8 cellular contexts compared by ENCODE assay signal in genomic region chr22:38353142-38353629, GRCh38. TPM values are rescaled to one million over a fixed set of nuclear protein-coding genes. Genes with fewer than 3 reads are reported as not detected.
DNase-seq lines count a peak whose midpoint lies in the region; ATAC-seq and TF ChIP-seq lines count a peak whose summit lies in the region.

No MANE protein-coding gene starts in this region.

- intact Hi-C loops in right lobe of liver (cut with DNase I) = no loop called here

- peak; percentile 97 to 100 (median 99) for TF ChIP-seq CTCF in right lobe of liver (IDR thresholded peaks at IDR 0.05)

- H3K9me3 Mint-ChIP-seq in central memory CD8-positive, alpha-beta T cell = no peaks in the 10 kb centered on the region

- H3K36me3 Mint-ChIP-seq in central memory CD8-positive, alpha-beta T cell (ENCODE audit: insufficient read depth) = peaks cover 5% of the 10 kb centered on the region

- WGBS in right lobe of liver (ENCODE audit: insufficient coverage, low coverage, low lambda C conversion rate, missing lambda C conversion rate) = 8% methylated on average over 2 of the region's 33 CpGs

- DNase-seq in NCI-H1105 treated with DMSO at 0.1 percent for 48 hours (lab: John Stamatoyannopoulos, UW) (peak; percentile 26), NCI-H1105 (lab: John Stamatoyannopoulos, UW) (no peak), LoVo (ENCODE audit: low spot score) (peak; percentile 63), right lobe of liver (peak; percentile 73 to 74 (median 74))
- peak; percentile 50 to 59 for DNase-seq in activated CD4-positive, alpha-beta T cell treated with anti-CD3 and anti-CD28 coated beads for 24 hours (ENCODE audit: low read depth in 2 of 2)
- DNase-seq in central memory CD8-positive, alpha-beta T cell (ENCODE audit: low spot score in 2 of 2) = peak; percentile 44 to 61
- peak; percentile 43 to 57 (median 52) for DNase-seq in stimulated activated CD4-positive, alpha-beta T cell treated with anti-CD3 and anti-CD28 coated beads, TNF-alpha, amount 100 ng/mL, for 4 hours (ENCODE audit: low read depth in 3 of 3)

- H3K4me3 Mint-ChIP-seq in central memory CD8-positive, alpha-beta T cell = no peak overlapping the region

- peak; percentile 43 for ATAC-seq in central memory CD8-positive, alpha-beta T cell (replicated peaks; ENCODE audit: extremely low read depth, poor library complexity, severe bottlenecking)
- peak; percentile 89 to 95 (median 92) for ATAC-seq in right lobe of liver
- ATAC-seq in HG03354 (IDR thresholded peaks at IDR 0.05; ENCODE audit: poor library complexity, severe bottlenecking, unreplicated experiment) = no peak

- H3K4me3 ChIP-seq in right lobe of liver = no peak overlapping the region

- H3K4me1 Mint-ChIP-seq in central memory CD8-positive, alpha-beta T cell = no peaks in the 10 kb centered on the region

- no peaks in the 10 kb centered on the region for H3K9me3 ChIP-seq in right lobe of liver

- no peaks in the 10 kb centered on the region for H3K4me1 ChIP-seq in right lobe of liver

- H3K27ac Mint-ChIP-seq in central memory CD8-positive, alpha-beta T cell (ENCODE audit: low read depth) = no peak overlapping the region

- TF ChIP-seq POLR2A in right lobe of liver (IDR thresholded peaks at IDR 0.05) = no peak

- H3K36me3 ChIP-seq in right lobe of liver = no peaks in the 10 kb centered on the region

- H3K27me3 Mint-ChIP-seq in central memory CD8-positive, alpha-beta T cell = peaks cover 8% of the 10 kb centered on the region

- H3K27me3 ChIP-seq in right lobe of liver = no peaks in the 10 kb centered on the region

- no peak overlapping the region for H3K27ac ChIP-seq in right lobe of liver

RNA-seq across cellular contexts. Expression of gene CSNK1E, which starts 36.0 kb away (rescaled TPM):
- 10 to 100 TPM; 19.9 to 41.8 (median 27.4) TPM for total RNA-seq in right lobe of liver
